8 cellular contexts compared by ENCODE assay signal in the genomic region with DNA sequence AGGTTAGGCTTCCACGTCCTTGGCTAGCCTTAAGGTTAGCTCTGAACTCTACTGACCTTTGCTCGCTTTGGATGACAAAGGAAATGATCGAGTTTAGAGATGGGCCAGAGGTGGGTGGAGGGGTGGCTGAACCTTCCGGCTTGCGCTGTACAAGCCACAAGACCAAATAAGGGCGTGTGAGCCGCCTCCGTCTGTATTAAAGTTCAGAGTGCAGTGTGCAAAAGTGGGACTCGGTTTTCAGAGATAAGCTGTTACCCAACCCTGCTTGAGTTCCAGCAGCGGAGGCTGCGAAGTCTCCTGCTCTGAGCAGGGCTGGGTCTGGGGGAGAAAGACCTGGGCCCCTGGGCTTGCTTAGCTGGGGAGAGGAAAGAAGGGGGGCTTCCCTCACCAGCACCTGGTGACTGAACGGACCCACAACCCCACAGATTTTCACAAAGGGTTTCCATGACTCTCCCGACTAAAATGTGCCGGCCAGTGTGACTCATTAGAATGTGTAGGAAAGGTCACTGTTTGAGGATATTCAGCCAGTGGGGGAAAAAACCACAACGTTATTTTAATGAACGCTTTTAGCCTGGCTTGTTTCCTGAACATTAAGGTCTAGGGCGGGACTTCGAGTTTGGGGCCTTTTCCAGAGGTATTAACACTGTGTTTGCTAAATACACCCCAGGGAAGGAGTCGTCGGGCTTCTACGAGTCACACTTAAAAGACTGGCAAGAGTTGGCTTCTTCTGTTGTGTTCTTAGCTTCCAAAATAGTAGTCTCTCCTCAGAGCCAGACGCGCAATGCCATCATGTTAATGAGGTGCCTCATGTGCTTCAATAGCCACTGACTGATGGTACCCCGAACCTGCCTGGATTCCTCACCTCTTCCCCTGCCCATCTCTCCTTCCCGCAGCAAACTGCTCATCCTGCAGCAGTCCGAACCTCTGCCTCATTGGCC.
A peak's percentile ranks its signal among the peaks of the same experiment; 100 is the strongest.
DNase-seq lines count a peak whose midpoint lies in the region; ATAC-seq and TF ChIP-seq lines count a peak whose summit lies in the region.

No MANE protein-coding gene starts in this region.

- peaks cover 60% of the 10 kb centered on the region for H3K4me1 Mint-ChIP-seq in activated T-cell treated with anti-CD3 and anti-CD28 coated beads, Interleukin-2, amount 50 U/mL, for 24 hours (ENCODE audit: low read depth)
- H3K4me1 Mint-ChIP-seq in nephron = peaks cover 26% of the 10 kb centered on the region

- no peaks in the 10 kb centered on the region for H3K9me3 Mint-ChIP-seq in activated T-cell treated with anti-CD3 and anti-CD28 coated beads, Interleukin-2, amount 50 U/mL, for 24 hours
- no peaks in the 10 kb centered on the region for H3K9me3 Mint-ChIP-seq in nephron

- H3K9ac ChIP-seq in OCI-LY3 (ENCODE audit: low read length) (peak overlapping the region; percentile 74), fibroblast of lung (ENCODE audit: insufficient read depth, low read length) (peak overlapping the region; percentile 60)

- H3K4me3 Mint-ChIP-seq in activated T-cell treated with anti-CD3 and anti-CD28 coated beads, Interleukin-2, amount 50 U/mL, for 24 hours = peak overlapping the region; percentile 74
- peak overlapping the region; percentile 29 to 51 (median 38) for H3K4me3 Mint-ChIP-seq in nephron

- H3K4me1 ChIP-seq in OCI-LY3 (ENCODE audit: low read length) = peaks cover 48% of the 10 kb centered on the region
- H3K4me1 ChIP-seq in fibroblast of lung (ENCODE audit: control insufficient read depth, extremely low read depth, insufficient read depth, low read length) = peaks cover 35% of the 10 kb centered on the region
- H3K4me1 ChIP-seq in stomach = peaks cover 20 to 54% (median 49%) of the 10 kb centered on the region in 4 donors

- H3K27ac ChIP-seq in OCI-LY3 (ENCODE audit: low read length) (peak overlapping the region; percentile 99), fibroblast of lung (ENCODE audit: insufficient read depth, low read length) (peak overlapping the region; percentile 93), stomach (peak overlapping the region; percentile 89 to 93 (median 92))

- H3K27me3 Mint-ChIP-seq in activated T-cell treated with anti-CD3 and anti-CD28 coated beads, Interleukin-2, amount 50 U/mL, for 24 hours = no peaks in the 10 kb centered on the region
- no peaks in the 10 kb centered on the region for H3K27me3 Mint-ChIP-seq in nephron (ENCODE audit: low read depth)

- ATAC-seq in GM18520 (IDR thresholded peaks at IDR 0.05; ENCODE audit: unreplicated experiment) (peak; percentile 77), HG02885 (IDR thresholded peaks at IDR 0.05; ENCODE audit: poor library complexity, unreplicated experiment) (peak; percentile 89)

- H2AFZ ChIP-seq in OCI-LY3 (ENCODE audit: low read depth, low read length) (peak overlapping the region; percentile 59; the same call in 1 of the 2 replicates), fibroblast of lung (ENCODE audit: low read length) (peak overlapping the region; percentile 17)

- TF ChIP-seq CTCF in OCI-LY3 (IDR thresholded peaks at IDR 0.05; ENCODE audit: low read depth, low read length) = no peak
- no peak for TF ChIP-seq CTCF in fibroblast of lung (conservative IDR thresholded peaks at IDR 0.05 in 1 of 2, IDR thresholded peaks at IDR 0.05 in 1 of 2; ENCODE audit: low read depth in 1 of 2, low read length in 2 of 2)
- peak in 1 of 3 experiments; percentile 15 for TF ChIP-seq CTCF in nephron (IDR thresholded peaks at IDR 0.05; ENCODE audit: unreplicated experiment in 3 of 3)
- no peak for TF ChIP-seq CTCF in stomach (IDR thresholded peaks at IDR 0.05)

- H3K4me2 ChIP-seq in OCI-LY3 (ENCODE audit: low read length) = peak overlapping the region; percentile 94
- peak overlapping the region; percentile 83 for H3K4me2 ChIP-seq in fibroblast of lung (ENCODE audit: extremely low read depth, insufficient read depth, low read length)

- H4K20me1 ChIP-seq in OCI-LY3 (ENCODE audit: insufficient read depth, low read length) (no peaks in the 10 kb centered on the region), fibroblast of lung (ENCODE audit: control insufficient read depth, extremely low read depth, insufficient read depth, low read length) (no peaks in the 10 kb centered on the region)

- peak overlapping the region; percentile 98 for H3K27ac Mint-ChIP-seq in activated T-cell treated with anti-CD3 and anti-CD28 coated beads, Interleukin-2, amount 50 U/mL, for 24 hours
- H3K27ac Mint-ChIP-seq in nephron = peak overlapping the region; percentile 91 to 97 (median 96)

- H3K4me3 ChIP-seq in OCI-LY3 (ENCODE audit: low read length) (peak overlapping the region; percentile 71), fibroblast of lung (replicated peaks in 1 of 4; ENCODE audit: control extremely low read depth in 1 of 4, insufficient read depth in 1 of 4, low read depth in 3 of 4, low read length in 4 of 4) (peak overlapping the region in 3 of 4 experiments; percentile 19 to 43 (median 36)), stomach (peak overlapping the region; percentile 12 to 14 (median 13))

- H3K79me2 ChIP-seq in OCI-LY3 (ENCODE audit: low read length) (no peaks in the 10 kb centered on the region), fibroblast of lung (ENCODE audit: control insufficient read depth, insufficient read depth, low read length) (no peaks in the 10 kb centered on the region)

- intact Hi-C loops in stomach (cut with DNase I; ENCODE audit: low total_unique reads) = no loop called here

- TF ChIP-seq EP300 in stomach (IDR thresholded peaks at IDR 0.05) = peak; percentile 37

- H3K36me3 Mint-ChIP-seq in activated T-cell treated with anti-CD3 and anti-CD28 coated beads, Interleukin-2, amount 50 U/mL, for 24 hours (ENCODE audit: low read depth) = peaks cover 43% of the 10 kb centered on the region
- H3K36me3 Mint-ChIP-seq in nephron (ENCODE audit: low read depth) = peaks cover 5% of the 10 kb centered on the region

- 5 to 13% (median 8%) methylated on average over 26 of the region's 26 CpGs for WGBS in stomach, 5 donors

- H3K27me3 ChIP-seq in OCI-LY3 (ENCODE audit: low read depth, low read length) = no peaks in the 10 kb centered on the region
- no peaks in the 10 kb centered on the region for H3K27me3 ChIP-seq in fibroblast of lung (ENCODE audit: control insufficient read depth, insufficient read depth, low read length)
- H3K27me3 ChIP-seq in stomach = no peaks in the 10 kb centered on the region

- no peak for TF ChIP-seq POLR2A in stomach (IDR thresholded peaks at IDR 0.05)

- H3K9me3 ChIP-seq in OCI-LY3 (ENCODE audit: insufficient read depth, low read length) (no peaks in the 10 kb centered on the region), fibroblast of lung (ENCODE audit: control insufficient read depth, insufficient read depth, low read depth, low read length) (no peaks in the 10 kb centered on the region), stomach (no peaks in the 10 kb centered on the region)

- H3K36me3 ChIP-seq in OCI-LY3 (replicated peaks; ENCODE audit: low read depth, low read length) (no peaks in the 10 kb centered on the region), fibroblast of lung (ENCODE audit: control insufficient read depth, insufficient read depth, low read length) (no peaks in the 10 kb centered on the region), stomach (peaks cover 0 to 5% (median 0%) of the 10 kb centered on the region in 4 donors)

- peak; percentile 78 for DNase-seq in activated T-cell treated with anti-CD3 and anti-CD28 coated beads, Interleukin-2, amount 50 U/mL, for 24 hours
- DNase-seq in fibroblast of lung (ENCODE audit: low read depth in 2 of 2) = peak; percentile 99
- peak; percentile 86 for DNase-seq in stomach
- no peak for DNase-seq in NCI-H524 (lab: John Stamatoyannopoulos, UW)

Comparison
In these comparisons a context has a peak if more than half of its experiments do, and no peak if none do; other contexts are left out.
1. H3K4me3 ChIP-seq: peak in every context shown above with its lines; median percentile 71 in OCI-LY3; 36 in fibroblast of lung; 13 in stomach.
2. DNase-seq: peak in activated T-cell treated with anti-CD3 and anti-CD28 coated beads, Interleukin-2, amount 50 U/mL, for 24 hours (single experiment), fibroblast of lung (2 of 2) and stomach (single experiment); none in NCI-H524 (0 of 2).
3. Peak in every context shown above with its lines, with median percentiles within 50 percentile points of each other: H3K27ac ChIP-seq.